Comparison of ENCODE assay signal across 1 cellular context in the genomic region with DNA sequence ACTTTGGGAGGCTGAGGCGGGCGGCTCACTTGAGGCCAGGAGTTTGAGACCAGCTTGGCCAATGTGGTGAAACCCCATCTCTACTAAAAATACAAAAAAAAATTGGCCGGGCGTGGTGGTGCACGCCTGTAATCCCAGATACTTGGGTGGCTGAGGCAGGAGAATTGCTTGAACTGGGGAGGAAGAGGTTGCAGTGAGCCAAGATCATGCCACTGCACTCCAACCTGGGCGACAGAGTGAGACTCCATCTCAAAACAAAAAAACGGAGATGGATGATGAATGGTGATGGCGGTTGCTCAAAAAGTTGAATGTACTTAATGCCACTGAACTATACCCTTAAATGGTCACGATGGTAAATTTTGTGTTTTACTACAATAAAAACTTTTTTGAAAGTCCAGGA. TPM values are rescaled to one million over a fixed set of nuclear protein-coding genes. Genes with fewer than 3 reads are reported as not detected.
"Had no signal": no experiment of that assay in that cellular context is flagged by ENCODE, and none has a peak within 500 bp of the region (broad histone marks: within the 10 kb centered on the region; RNA-seq: fewer than 3 reads in every experiment).

No MANE protein-coding gene starts in this region.

RNA-seq across cellular contexts. Expression of gene C1orf54, which starts 36.0 kb away (rescaled TPM):
- total RNA-seq: NCI-H460 had no signal
